Comparison of ENCODE assay signal across 13 cellular contexts in the genomic region with DNA sequence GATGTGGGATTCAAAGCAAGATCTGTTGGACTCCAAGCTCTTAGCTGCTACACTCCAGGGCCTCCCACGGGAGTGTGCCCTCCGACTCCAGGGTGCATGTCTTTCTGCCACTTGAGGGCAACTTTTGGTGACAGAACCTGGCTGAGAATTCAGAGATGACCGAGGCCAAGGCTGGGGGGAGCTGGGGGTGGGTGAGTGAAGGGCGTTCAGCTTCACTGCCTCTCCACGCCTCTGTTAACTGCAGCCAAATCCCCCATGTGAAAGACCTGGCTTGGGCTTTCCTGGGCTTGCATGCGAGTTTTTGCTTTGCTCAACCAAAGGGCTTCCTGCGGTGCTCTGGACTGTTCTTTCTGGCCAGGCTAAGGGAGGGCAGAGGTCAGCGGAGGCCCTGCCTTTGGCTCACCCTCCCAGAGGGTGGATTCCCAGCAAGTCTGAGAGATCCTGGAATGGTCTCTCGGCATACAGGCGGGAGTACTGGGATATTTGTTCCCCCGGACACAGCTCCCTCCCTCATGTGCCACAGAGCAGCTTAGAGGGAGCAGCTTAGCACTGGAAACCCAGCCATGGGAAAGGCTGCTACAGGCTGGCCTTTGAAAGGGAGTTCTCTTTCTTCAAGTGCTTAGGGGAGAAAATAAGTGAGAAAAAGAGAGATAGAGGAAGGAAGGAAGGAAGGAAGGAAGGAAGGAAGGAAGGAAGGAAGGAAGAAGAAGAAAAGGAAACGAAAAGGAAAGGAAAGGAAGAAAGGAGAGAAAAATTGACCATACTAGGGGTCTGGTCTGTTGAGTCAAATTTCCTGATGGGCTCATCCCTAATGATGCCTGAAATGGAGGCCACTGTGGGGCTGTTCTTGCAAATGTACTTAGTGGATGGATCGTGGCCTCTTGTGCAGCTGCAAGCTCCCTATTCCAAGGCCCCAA.
DNase-seq lines count a peak whose midpoint lies in the region; ATAC-seq and TF ChIP-seq lines count a peak whose summit lies in the region.
"Had no signal": no experiment of that assay in that cellular context is flagged by ENCODE, and none has a peak within 500 bp of the region (broad histone marks: within the 10 kb centered on the region; RNA-seq: fewer than 3 reads in every experiment).

No MANE protein-coding gene starts in this region.

- no peaks in the 10 kb centered on the region for H3K4me1 ChIP-seq in body of pancreas
- peaks cover 51% of the 10 kb centered on the region for H3K4me1 ChIP-seq in left ventricle myocardium inferior
- H3K4me1 ChIP-seq: upper lobe of left lung had no signal

- no peak overlapping the region for H3K4me3 ChIP-seq in body of pancreas
- no peak overlapping the region for H3K4me3 ChIP-seq in left ventricle myocardium inferior
- H3K4me3 ChIP-seq: upper lobe of left lung had no signal

- H3K27ac ChIP-seq in body of pancreas (peak overlapping the region in 1 of 4 donors; percentile 24), left ventricle myocardium inferior (replicated peaks) (peak overlapping the region; percentile 82)
- H3K27ac ChIP-seq: epithelial cell of prostate had no signal

- H3K27me3 ChIP-seq in body of pancreas (no peaks in the 10 kb centered on the region), left ventricle myocardium inferior (ENCODE audit: low read depth) (no peaks in the 10 kb centered on the region)
- H3K27me3 ChIP-seq: upper lobe of left lung had no signal

- WGBS in body of pancreas, 2 donors: 57 to 60% methylated on average over 9 to 12 of the region's 13 CpGs

- no peak for TF ChIP-seq POLR2A in body of pancreas (IDR thresholded peaks at IDR 0.05)

- DNase-seq in body of pancreas (peak in 2 of 4 donors; percentile 28 to 40), left ventricle myocardium inferior (peak; percentile 61), omental fat pad (ENCODE audit: low spot score) (no peak), ureter (ENCODE audit: low spot score) (peak; percentile 54), cerebellum (ENCODE audit: low spot score) (no peak), NCI-H345 treated with DMSO at 0.1 percent for 48 hours (lab: John Stamatoyannopoulos, UW; ENCODE audit: unreplicated experiment) (no peak), NCI-H2081 (lab: John Stamatoyannopoulos, UW) (no peak)
- DNase-seq: DMS79; glutamatergic neuron; NCI-H2107; stimulated activated CD4-positive, alpha-beta T cell treated with anti-CD3 and anti-CD28 coated beads, Interleukin-1b, Interleukin-23, amount 100 ng/mL, for 48 hours had no signal

- no peaks in the 10 kb centered on the region for H3K36me3 ChIP-seq in body of pancreas (replicated peaks in 1 of 2; ENCODE audit: insufficient read depth in 1 of 2, low read depth in 2 of 2)
- H3K36me3 ChIP-seq in left ventricle myocardium inferior: no peaks in the 10 kb centered on the region
- H3K36me3 ChIP-seq: upper lobe of left lung had no signal

- intact Hi-C loops in body of pancreas (cut with DNase I) (no loop called here), left ventricle myocardium inferior (cut with micrococcal nuclease) (no loop called here)

- ATAC-seq in body of pancreas (peak; percentile 56), omental fat pad (ENCODE audit: low FRiP score) (peak; percentile 38)

- TF ChIP-seq CTCF in body of pancreas (IDR thresholded peaks at IDR 0.05) (no peak), left ventricle myocardium inferior (IDR thresholded peaks at IDR 0.05; ENCODE audit: borderline replicate concordance) (no peak), omental fat pad (IDR thresholded peaks at IDR 0.05) (no peak)

- H3K9me3 ChIP-seq in body of pancreas: no peaks in the 10 kb centered on the region
- H3K9me3 ChIP-seq in left ventricle myocardium inferior (replicated peaks): peaks cover 5% of the 10 kb centered on the region
- H3K9me3 ChIP-seq: upper lobe of left lung had no signal

Comparison
In these comparisons a context has a peak if more than half of its experiments do, and no peak if none do; other contexts are left out.
1. DNase-seq: peak in left ventricle myocardium inferior (single experiment) and ureter (single experiment); none in omental fat pad (single experiment), cerebellum (single experiment), NCI-H345 treated with DMSO at 0.1 percent for 48 hours (single experiment) and NCI-H2081 (0 of 2).